ENCODE assay signal across 1 cellular context in the genomic region with DNA sequence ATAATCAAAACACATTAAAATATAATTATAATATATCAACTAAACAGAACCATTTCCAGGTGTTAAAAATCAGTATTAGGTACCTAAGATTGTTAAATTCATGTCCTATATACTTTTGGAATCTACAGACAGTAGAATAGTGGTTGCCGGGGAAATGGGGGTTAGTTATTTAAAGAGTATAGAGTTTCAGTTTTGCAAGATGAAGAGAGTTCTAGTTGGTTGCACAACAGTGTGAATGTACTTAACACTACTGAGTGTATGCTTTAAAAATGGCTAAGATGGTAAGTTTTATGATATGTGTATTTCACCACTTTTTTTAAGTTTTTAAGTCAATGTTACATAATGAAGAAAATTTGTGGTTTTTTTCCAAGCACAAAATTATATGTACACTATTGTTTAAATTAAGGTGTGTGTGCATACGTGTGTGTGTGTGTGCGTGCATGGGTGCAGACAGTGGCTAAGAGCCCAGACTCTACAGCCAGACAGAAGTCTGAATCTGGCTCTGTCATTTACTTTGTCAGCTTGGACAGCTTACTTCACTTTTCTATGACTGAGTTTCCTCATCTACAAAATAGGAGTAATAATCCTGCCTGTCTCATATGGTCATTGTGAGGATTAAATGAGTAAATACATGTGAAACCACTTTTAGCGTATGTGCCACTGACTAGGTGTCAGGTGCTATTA.
TF ChIP-seq lines count a peak whose summit lies in the region.

No MANE protein-coding gene starts in this region.

TF ChIP-seq in GM23338, 12 proteins besides CTCF, POLR2A, EP300 and RAD21 (continued from another document):
- TF ChIP-seq, protein P1, sequence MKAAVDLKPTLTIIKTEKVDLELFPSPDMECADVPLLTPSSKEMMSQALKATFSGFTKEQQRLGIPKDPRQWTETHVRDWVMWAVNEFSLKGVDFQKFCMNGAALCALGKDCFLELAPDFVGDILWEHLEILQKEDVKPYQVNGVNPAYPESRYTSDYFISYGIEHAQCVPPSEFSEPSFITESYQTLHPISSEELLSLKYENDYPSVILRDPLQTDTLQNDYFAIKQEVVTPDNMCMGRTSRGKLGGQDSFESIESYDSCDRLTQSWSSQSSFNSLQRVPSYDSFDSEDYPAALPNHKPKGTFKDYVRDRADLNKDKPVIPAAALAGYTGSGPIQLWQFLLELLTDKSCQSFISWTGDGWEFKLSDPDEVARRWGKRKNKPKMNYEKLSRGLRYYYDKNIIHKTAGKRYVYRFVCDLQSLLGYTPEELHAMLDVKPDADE (IDR thresholded peaks at IDR 0.05): no peak
- TF ChIP-seq POLR2AphosphoS5 (IDR thresholded peaks at IDR 0.05; ENCODE audit: low read depth) (no peak), CREB1 (CRISPR knock-in tag; IDR thresholded peaks at IDR 0.05; ENCODE audit: low read depth) (no peak), STAT1 (IDR thresholded peaks at IDR 0.05; ENCODE audit: unreplicated experiment) (no peak), JUNB (IDR thresholded peaks at IDR 0.05; ENCODE audit: unreplicated experiment) (no peak), ZNF114 (CRISPR knock-in tag; IDR thresholded peaks at IDR 0.05) (no peak), EZH2 (IDR thresholded peaks at IDR 0.05; ENCODE audit: low read depth, unreplicated experiment) (no peak)
TF ChIP-seq in GM23338: peak in this region for 0.
